In the genomic region with DNA sequence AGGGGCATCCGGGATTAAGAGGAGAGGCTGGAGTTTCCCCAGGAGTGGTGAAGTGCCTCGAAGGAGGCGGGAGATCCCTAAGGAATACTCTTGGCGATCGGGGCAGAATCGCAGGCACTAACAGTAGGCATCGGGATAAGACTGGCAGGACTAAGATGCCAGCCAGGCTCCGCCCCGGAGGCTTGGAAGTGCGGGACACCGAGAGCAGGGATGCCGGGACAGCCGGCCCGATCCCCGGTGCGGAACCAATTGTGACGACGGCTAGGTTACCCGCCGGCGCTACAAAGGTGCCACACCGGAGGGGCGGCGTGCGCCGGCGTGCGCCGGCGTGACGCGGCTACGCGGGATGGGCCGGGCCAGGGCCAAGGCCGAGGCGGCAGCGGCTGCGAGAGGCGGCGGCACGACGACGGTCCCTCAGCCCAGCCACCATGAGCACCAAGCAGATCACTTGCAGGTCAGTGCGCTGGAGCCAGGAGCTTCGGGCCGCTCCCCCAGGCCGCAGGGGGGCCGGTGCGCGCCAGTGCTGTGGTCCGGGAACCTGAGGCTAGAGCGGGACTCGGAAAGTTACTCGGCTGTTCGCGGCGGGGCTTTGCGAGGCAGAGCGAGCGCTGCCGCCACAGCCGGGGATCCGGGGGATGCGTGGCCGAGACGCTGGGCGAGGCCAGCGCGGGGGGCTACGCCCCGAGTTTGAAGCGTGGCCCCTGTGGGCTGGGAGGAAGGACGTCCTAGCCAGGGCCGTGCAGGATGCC, we compare ENCODE assay signal across 8 cellular contexts. TPM values are rescaled to one million over a fixed set of nuclear protein-coding genes. Genes with fewer than 3 reads are reported as not detected.
A peak's percentile ranks its signal among the peaks of the same experiment; 100 is the strongest.
DNase-seq lines count a peak whose midpoint lies in the region; ATAC-seq and TF ChIP-seq lines count a peak whose summit lies in the region.

A gene with protein sequence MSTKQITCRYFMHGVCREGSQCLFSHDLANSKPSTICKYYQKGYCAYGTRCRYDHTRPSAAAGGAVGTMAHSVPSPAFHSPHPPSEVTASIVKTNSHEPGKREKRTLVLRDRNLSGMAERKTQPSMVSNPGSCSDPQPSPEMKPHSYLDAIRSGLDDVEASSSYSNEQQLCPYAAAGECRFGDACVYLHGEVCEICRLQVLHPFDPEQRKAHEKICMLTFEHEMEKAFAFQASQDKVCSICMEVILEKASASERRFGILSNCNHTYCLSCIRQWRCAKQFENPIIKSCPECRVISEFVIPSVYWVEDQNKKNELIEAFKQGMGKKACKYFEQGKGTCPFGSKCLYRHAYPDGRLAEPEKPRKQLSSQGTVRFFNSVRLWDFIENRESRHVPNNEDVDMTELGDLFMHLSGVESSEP (plus strand): TSS at position 365 of the 749 bp plus-strand sequence. CDS start 64 bp downstream, at position 429.

- peak within 1 kb of the TSS; percentile 93 for H3K4me3 Mint-ChIP-seq in CD4-positive, alpha-beta T cell
- H3K4me3 Mint-ChIP-seq in memory B cell: peak within 1 kb of the TSS; percentile 97

- peak within 1 kb of the TSS; percentile 91 for H3K27ac ChIP-seq in CD4-positive, alpha-beta T cell (ENCODE audit: low read depth, low read length)
- H3K27ac ChIP-seq in effector memory CD4-positive, alpha-beta T cell (ENCODE audit: insufficient read depth, low read length, poor library complexity, severe bottlenecking): peak within 1 kb of the TSS; percentile 85

- no peaks in the 10 kb centered on the region for H3K9me3 Mint-ChIP-seq in CD4-positive, alpha-beta T cell
- no peaks in the 10 kb centered on the region for H3K9me3 Mint-ChIP-seq in memory B cell

- DNase-seq in CD4-positive, alpha-beta T cell: peak; percentile 68 to 91 (median 80)
- DNase-seq in NOMO-1 (lab: John Stamatoyannopoulos, UW; ENCODE audit: unreplicated experiment in 2 of 2) (peak; percentile 68 to 92), memory B cell (ENCODE audit: low spot score in 2 of 2) (peak; percentile 81 to 88)
- peak; percentile 64 to 75 (median 68) for DNase-seq in effector memory CD4-positive, alpha-beta T cell
- DNase-seq in stimulated activated CD8-positive, alpha-beta memory T cell treated with anti-CD3 and anti-CD28 coated beads, Interleukin-12 subunit alpha, Interleukin-12 subunit beta, amount 100 ng/mL, for 24 hours (ENCODE audit: extremely low read depth): peak; percentile 69

- intact Hi-C loops in CD4-positive, alpha-beta T cell (cut with DNase I, micrococcal nuclease): loop anchor here (1.0 to 10.0 kb wide), 7 partner anchors 73 to 1282 kb away; partner anchors contain the start of genes RAF1 (in 2 of the 2), ATG7 (in 1 of the 2) and TSEN2 (in 1 of the 2)

- TF ChIP-seq CTCF in CD4-positive, alpha-beta T cell (IDR thresholded peaks at IDR 0.05): no peak

- peak; percentile 93 for ATAC-seq in CD4-positive, alpha-beta T cell (ENCODE audit: poor library complexity)
- ATAC-seq in GM19372 (IDR thresholded peaks at IDR 0.05; ENCODE audit: low read depth, unreplicated experiment) (peak; percentile 75), HG03521 (IDR thresholded peaks at IDR 0.05; ENCODE audit: unreplicated experiment) (peak; percentile 89), memory B cell (ENCODE audit: low read depth) (peak; percentile 94)

- peak within 1 kb of the TSS; percentile 81 for H3K27ac Mint-ChIP-seq in CD4-positive, alpha-beta T cell
- H3K27ac Mint-ChIP-seq in memory B cell: peak within 1 kb of the TSS; percentile 77

- peaks cover 30% of the 10 kb centered on the region for H3K4me1 ChIP-seq in effector memory CD4-positive, alpha-beta T cell (ENCODE audit: control insufficient read depth, insufficient read depth, low read length, poor library complexity, severe bottlenecking)

- POLR2A ChIA-PET in CD4-positive, alpha-beta T cell (lab: Charles Lee): interaction anchor here (1.0 to 3.3 kb wide), 4 partner anchors 10 to 107 kb away, joined by 3 to 19 read pairs (median 4); partner anchors contain the start of genes RAF1 and TSEN2
- POLR2A ChIA-PET in activated CD8-positive, alpha-beta memory T cell treated with anti-CD3 and anti-CD28 coated beads for 36 hours (lab: Charles Lee): no interaction called here

- H3K27me3 ChIP-seq in CD4-positive, alpha-beta T cell (ENCODE audit: control insufficient read depth, insufficient read depth, low read length): peaks cover 27% of the 10 kb centered on the region
- peaks cover 8% of the 10 kb centered on the region for H3K27me3 ChIP-seq in effector memory CD4-positive, alpha-beta T cell (replicated peaks; ENCODE audit: control insufficient read depth, insufficient read depth, low read length, poor library complexity, severe bottlenecking)

- no peaks in the 10 kb centered on the region for H3K9me3 ChIP-seq in CD4-positive, alpha-beta T cell (ENCODE audit: control insufficient read depth, low read length)
- no peaks in the 10 kb centered on the region for H3K9me3 ChIP-seq in effector memory CD4-positive, alpha-beta T cell (ENCODE audit: control insufficient read depth, low read length)

- peaks cover 38% of the 10 kb centered on the region for H3K27me3 Mint-ChIP-seq in CD4-positive, alpha-beta T cell
- no peaks in the 10 kb centered on the region for H3K27me3 Mint-ChIP-seq in memory B cell

- CTCF ChIA-PET in CD4-positive, alpha-beta T cell (lab: Charles Lee): no interaction called here
- CTCF ChIA-PET in activated CD8-positive, alpha-beta memory T cell treated with anti-CD3 and anti-CD28 coated beads for 36 hours (lab: Charles Lee): interaction anchor here (1.6 kb wide), 1 partner anchor 164 kb away, joined by 3 read pairs; no protein-coding TSS in a partner anchor

- H3K36me3 ChIP-seq in effector memory CD4-positive, alpha-beta T cell (ENCODE audit: control insufficient read depth, insufficient read depth, low read length): no peaks in the 10 kb centered on the region

- peaks cover 69% of the 10 kb centered on the region for H3K4me1 Mint-ChIP-seq in CD4-positive, alpha-beta T cell (ENCODE audit: low read depth)
- peaks cover 47% of the 10 kb centered on the region for H3K4me1 Mint-ChIP-seq in memory B cell

- H3K36me3 Mint-ChIP-seq in CD4-positive, alpha-beta T cell (ENCODE audit: low read depth): peaks cover 12% of the 10 kb centered on the region
- no peaks in the 10 kb centered on the region for H3K36me3 Mint-ChIP-seq in memory B cell

- H3K4me3 ChIP-seq in effector memory CD4-positive, alpha-beta T cell (ENCODE audit: insufficient read depth, low read depth, low read length, poor library complexity, severe bottlenecking): peak within 1 kb of the TSS; percentile 81

RNA-seq across cellular contexts. Expression of the gene that starts here (rescaled TPM):
- 10 to 100 TPM; 19.0 to 20.3 TPM for total RNA-seq in CD4-positive, alpha-beta T cell
- total RNA-seq in activated CD8-positive, alpha-beta memory T cell treated with anti-CD3 and anti-CD28 coated beads for 36 hours: 10 to 100 TPM; 25.4 to 28.6 TPM

Comparison
In these comparisons a context has a peak if more than half of its experiments do, and no peak if none do; other contexts are left out.
1. Peak in every context shown above with its lines: DNase-seq, ATAC-seq, H3K4me3 ChIP-seq and H3K27ac ChIP-seq.